In the genomic region with DNA sequence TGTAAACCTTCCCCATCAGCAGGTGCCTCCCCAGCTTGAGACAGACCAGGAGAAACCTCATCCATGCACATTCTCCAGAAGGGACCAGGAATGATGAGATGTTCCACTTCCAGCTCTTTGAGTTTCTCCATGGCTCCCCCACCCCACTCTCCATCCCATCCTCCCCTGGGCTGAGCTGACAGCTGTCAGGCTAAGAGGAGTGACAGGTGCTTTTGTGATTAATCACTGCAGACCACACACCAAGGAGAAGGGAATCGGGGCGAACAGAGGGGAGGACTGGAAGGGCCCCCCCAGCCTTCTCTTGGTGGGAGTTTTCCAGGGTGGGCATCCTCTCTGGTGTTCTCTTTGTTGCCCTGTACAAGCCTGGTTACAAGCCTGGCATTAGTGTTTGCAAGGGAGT, we compare ENCODE assay signal across 2 cellular contexts.
TF ChIP-seq lines count a peak whose summit lies in the region.

No MANE protein-coding gene starts in this region.

TF ChIP-seq in K562, 482 proteins besides CTCF, POLR2A, EP300 and RAD21 (continued from another document):
- TF ChIP-seq, protein P1, sequence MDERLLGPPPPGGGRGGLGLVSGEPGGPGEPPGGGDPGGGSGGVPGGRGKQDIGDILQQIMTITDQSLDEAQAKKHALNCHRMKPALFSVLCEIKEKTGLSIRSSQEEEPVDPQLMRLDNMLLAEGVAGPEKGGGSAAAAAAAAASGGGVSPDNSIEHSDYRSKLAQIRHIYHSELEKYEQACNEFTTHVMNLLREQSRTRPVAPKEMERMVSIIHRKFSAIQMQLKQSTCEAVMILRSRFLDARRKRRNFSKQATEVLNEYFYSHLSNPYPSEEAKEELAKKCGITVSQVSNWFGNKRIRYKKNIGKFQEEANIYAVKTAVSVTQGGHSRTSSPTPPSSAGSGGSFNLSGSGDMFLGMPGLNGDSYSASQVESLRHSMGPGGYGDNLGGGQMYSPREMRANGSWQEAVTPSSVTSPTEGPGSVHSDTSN (CRISPR knock-in tag; IDR thresholded peaks at IDR 0.05; ENCODE audit: low read depth), result no peak
- TF ChIP-seq, protein P1 (tag; conservative IDR thresholded peaks at IDR 0.05; ENCODE audit: low read depth), result peak; percentile 19; the same call in 1 of the 2 replicates

TF ChIP-seq in neural cell, 6 proteins besides CTCF, POLR2A, EP300 and RAD21 (continued from another document):
- TF ChIP-seq, protein P2, sequence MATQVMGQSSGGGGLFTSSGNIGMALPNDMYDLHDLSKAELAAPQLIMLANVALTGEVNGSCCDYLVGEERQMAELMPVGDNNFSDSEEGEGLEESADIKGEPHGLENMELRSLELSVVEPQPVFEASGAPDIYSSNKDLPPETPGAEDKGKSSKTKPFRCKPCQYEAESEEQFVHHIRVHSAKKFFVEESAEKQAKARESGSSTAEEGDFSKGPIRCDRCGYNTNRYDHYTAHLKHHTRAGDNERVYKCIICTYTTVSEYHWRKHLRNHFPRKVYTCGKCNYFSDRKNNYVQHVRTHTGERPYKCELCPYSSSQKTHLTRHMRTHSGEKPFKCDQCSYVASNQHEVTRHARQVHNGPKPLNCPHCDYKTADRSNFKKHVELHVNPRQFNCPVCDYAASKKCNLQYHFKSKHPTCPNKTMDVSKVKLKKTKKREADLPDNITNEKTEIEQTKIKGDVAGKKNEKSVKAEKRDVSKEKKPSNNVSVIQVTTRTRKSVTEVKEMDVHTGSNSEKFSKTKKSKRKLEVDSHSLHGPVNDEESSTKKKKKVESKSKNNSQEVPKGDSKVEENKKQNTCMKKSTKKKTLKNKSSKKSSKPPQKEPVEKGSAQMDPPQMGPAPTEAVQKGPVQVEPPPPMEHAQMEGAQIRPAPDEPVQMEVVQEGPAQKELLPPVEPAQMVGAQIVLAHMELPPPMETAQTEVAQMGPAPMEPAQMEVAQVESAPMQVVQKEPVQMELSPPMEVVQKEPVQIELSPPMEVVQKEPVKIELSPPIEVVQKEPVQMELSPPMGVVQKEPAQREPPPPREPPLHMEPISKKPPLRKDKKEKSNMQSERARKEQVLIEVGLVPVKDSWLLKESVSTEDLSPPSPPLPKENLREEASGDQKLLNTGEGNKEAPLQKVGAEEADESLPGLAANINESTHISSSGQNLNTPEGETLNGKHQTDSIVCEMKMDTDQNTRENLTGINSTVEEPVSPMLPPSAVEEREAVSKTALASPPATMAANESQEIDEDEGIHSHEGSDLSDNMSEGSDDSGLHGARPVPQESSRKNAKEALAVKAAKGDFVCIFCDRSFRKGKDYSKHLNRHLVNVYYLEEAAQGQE (IDR thresholded peaks at IDR 0.05; ENCODE audit: borderline replicate concordance), result no peak
- no peak for TF ChIP-seq POLR2AphosphoS5 (IDR thresholded peaks at IDR 0.05)
